ENCODE assay signal across 8 cellular contexts in genomic region chr1:24150228-24151174, GRCh38. TPM values are rescaled to one million over a fixed set of nuclear protein-coding genes. Genes with fewer than 3 reads are reported as not detected.
DNase-seq lines count a peak whose midpoint lies in the region; ATAC-seq and TF ChIP-seq lines count a peak whose summit lies in the region.

No MANE protein-coding gene starts in this region.

- ATAC-seq in HG03095 (IDR thresholded peaks at IDR 0.05; ENCODE audit: unreplicated experiment) = no peak

- H3K9me2 ChIP-seq in OCI-LY7 (ENCODE audit: insufficient read depth, low read length) = no peaks in the 10 kb centered on the region

- H4K20me1 ChIP-seq in OCI-LY7 (ENCODE audit: insufficient read depth, low read length) = no peaks in the 10 kb centered on the region

- no peaks in the 10 kb centered on the region for H3K27me3 ChIP-seq in esophagus (ENCODE audit: control insufficient read depth in 1 of 2, insufficient read depth in 2 of 2, low read length in 2 of 2)

- no TSS peak for BruUV-seq in OCI-LY7 (replicated peaks; lab: Mats Ljungman, UMichigan)

- CTCF ChIA-PET in OCI-LY7 (lab: Charles Lee; ENCODE audit: unreplicated experiment) = interaction anchor here (0.5 to 1.5 kb wide), 14 partner anchors 48 to 1369 kb away, joined by 3 to 17 read pairs (median 4); partner anchors contain the start of gene NIPAL3

- H3K27ac ChIP-seq in OCI-LY7 (ENCODE audit: low read depth, low read length, poor library complexity, severe bottlenecking) = no peak overlapping the region
- H3K27ac ChIP-seq in esophagus (ENCODE audit: low read depth in 2 of 2, low read length in 1 of 2) = peak overlapping the region; percentile 52 to 96

- H2AFZ ChIP-seq in OCI-LY7 (ENCODE audit: low read length) = peak overlapping the region; percentile 24; the same call in 1 of the 2 replicates

- no peaks in the 10 kb centered on the region for H3K79me2 ChIP-seq in OCI-LY7 (ENCODE audit: insufficient read depth, low read depth, low read length)

- H3K9me3 ChIP-seq in OCI-LY7 (ENCODE audit: low read length) = no peaks in the 10 kb centered on the region
- H3K9me3 ChIP-seq in esophagus (ENCODE audit: control insufficient read depth in 2 of 2, insufficient read depth in 1 of 2, low read depth in 1 of 2, low read length in 1 of 2) = no peaks in the 10 kb centered on the region

- no peak for TF ChIP-seq EP300 in Ishikawa (IDR thresholded peaks at IDR 0.05; ENCODE audit: borderline replicate concordance)

- POLR2A ChIA-PET in OCI-LY7 (lab: Charles Lee) = interaction anchor here (0.6 to 2.1 kb wide), 6 partner anchors 10 to 385 kb away, joined by 3 to 11 read pairs (median 5); no protein-coding TSS in a partner anchor

- H3K36me3 ChIP-seq in OCI-LY7 (ENCODE audit: insufficient read depth, low read length) (peaks cover 17% of the 10 kb centered on the region), esophagus (ENCODE audit: control insufficient read depth in 2 of 2, insufficient read depth in 2 of 2, low read length in 1 of 2) (no peaks in the 10 kb centered on the region)

- H3K4me1 ChIP-seq in OCI-LY7 (ENCODE audit: insufficient read depth, low read length, poor library complexity, severe bottlenecking) (peaks cover 36% of the 10 kb centered on the region), esophagus (ENCODE audit: control insufficient read depth in 2 of 2, insufficient read depth in 2 of 2, low read length in 1 of 2) (peaks cover 2 to 5% of the 10 kb centered on the region in 2 donors)

- TF ChIP-seq CTCF in GM12874 (IDR thresholded peaks at IDR 0.05; ENCODE audit: insufficient read depth, low read depth, low read length) (peak; percentile 88), OCI-LY7 (conservative IDR thresholded peaks at IDR 0.05; ENCODE audit: low read length) (peak; percentile 88)

- TF ChIP-seq RAD21 in Ishikawa (IDR thresholded peaks at IDR 0.05; ENCODE audit: low read depth) = peak; percentile 65

- H3K4me2 ChIP-seq in OCI-LY7 (ENCODE audit: low read length) = peak overlapping the region; percentile 83

- peak overlapping the region; percentile 47 for H3K4me3 ChIP-seq in OCI-LY7 (ENCODE audit: low read depth, low read length, poor library complexity, severe bottlenecking)
- H3K4me3 ChIP-seq in esophagus (ENCODE audit: low read depth in 1 of 2, low read length in 2 of 2) = peak overlapping the region; percentile 2 to 33

- 11 to 12% methylated on average over 36 of the region's 36 CpGs for WGBS in esophagus, 2 donors

- DNase-seq in OCI-LY7 (ENCODE audit: low spot score) (peak; percentile 82), activated T-cell treated with anti-CD3 and anti-CD28 coated beads for 48 hours (ENCODE audit: low read depth) (peak; percentile 85), mucosa of gallbladder (ENCODE audit: low spot score) (peak; percentile 93)
- DNase-seq in stimulated activated CD8-positive, alpha-beta memory T cell treated with anti-CD3 and anti-CD28 coated beads, Interleukin-2, amount 100 ng/mL, for 48 hours (ENCODE audit: low read depth in 2 of 2) = peak; percentile 72 to 92

- intact Hi-C loops in OCI-LY7 (cut with micrococcal nuclease; ENCODE audit: unreplicated experiment) = loop anchor here (1.0 to 2.0 kb wide), 3 partner anchors 40 to 241 kb away; no protein-coding TSS in a partner anchor

TF ChIP-seq in Ishikawa, 13 proteins besides CTCF, POLR2A, EP300 and RAD21:
- TF ChIP-seq NFIC (IDR thresholded peaks at IDR 0.05) = no peak
- no peak for TF ChIP-seq EGR1 (IDR thresholded peaks at IDR 0.05)
- no peak; the same call in 1 of the 2 replicates for TF ChIP-seq YY1 (IDR thresholded peaks at IDR 0.05; ENCODE audit: low read depth)
- TF ChIP-seq TAF1 (IDR thresholded peaks at IDR 0.05; ENCODE audit: low read depth) = peak; percentile 41; the same call in 1 of the 2 replicates
- TF ChIP-seq FOXM1 (IDR thresholded peaks at IDR 0.05; ENCODE audit: borderline replicate concordance, low read depth) = no peak
- TF ChIP-seq ZBTB7A (IDR thresholded peaks at IDR 0.05; ENCODE audit: low read depth) = no peak
- TF ChIP-seq TEAD4 (IDR thresholded peaks at IDR 0.05) = peak; percentile 42; the same call in 1 of the 2 replicates
- TF ChIP-seq, protein P1, sequence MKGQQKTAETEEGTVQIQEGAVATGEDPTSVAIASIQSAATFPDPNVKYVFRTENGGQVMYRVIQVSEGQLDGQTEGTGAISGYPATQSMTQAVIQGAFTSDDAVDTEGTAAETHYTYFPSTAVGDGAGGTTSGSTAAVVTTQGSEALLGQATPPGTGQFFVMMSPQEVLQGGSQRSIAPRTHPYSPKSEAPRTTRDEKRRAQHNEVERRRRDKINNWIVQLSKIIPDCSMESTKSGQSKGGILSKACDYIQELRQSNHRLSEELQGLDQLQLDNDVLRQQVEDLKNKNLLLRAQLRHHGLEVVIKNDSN (IDR thresholded peaks at IDR 0.05) = 0 out of 2 replicates have a peak, but pooled peaks have one; percentile 1
- TF ChIP-seq, protein P2, sequence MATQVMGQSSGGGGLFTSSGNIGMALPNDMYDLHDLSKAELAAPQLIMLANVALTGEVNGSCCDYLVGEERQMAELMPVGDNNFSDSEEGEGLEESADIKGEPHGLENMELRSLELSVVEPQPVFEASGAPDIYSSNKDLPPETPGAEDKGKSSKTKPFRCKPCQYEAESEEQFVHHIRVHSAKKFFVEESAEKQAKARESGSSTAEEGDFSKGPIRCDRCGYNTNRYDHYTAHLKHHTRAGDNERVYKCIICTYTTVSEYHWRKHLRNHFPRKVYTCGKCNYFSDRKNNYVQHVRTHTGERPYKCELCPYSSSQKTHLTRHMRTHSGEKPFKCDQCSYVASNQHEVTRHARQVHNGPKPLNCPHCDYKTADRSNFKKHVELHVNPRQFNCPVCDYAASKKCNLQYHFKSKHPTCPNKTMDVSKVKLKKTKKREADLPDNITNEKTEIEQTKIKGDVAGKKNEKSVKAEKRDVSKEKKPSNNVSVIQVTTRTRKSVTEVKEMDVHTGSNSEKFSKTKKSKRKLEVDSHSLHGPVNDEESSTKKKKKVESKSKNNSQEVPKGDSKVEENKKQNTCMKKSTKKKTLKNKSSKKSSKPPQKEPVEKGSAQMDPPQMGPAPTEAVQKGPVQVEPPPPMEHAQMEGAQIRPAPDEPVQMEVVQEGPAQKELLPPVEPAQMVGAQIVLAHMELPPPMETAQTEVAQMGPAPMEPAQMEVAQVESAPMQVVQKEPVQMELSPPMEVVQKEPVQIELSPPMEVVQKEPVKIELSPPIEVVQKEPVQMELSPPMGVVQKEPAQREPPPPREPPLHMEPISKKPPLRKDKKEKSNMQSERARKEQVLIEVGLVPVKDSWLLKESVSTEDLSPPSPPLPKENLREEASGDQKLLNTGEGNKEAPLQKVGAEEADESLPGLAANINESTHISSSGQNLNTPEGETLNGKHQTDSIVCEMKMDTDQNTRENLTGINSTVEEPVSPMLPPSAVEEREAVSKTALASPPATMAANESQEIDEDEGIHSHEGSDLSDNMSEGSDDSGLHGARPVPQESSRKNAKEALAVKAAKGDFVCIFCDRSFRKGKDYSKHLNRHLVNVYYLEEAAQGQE (IDR thresholded peaks at IDR 0.05; ENCODE audit: low read depth) = no peak
- no peak for TF ChIP-seq CEBPB (IDR thresholded peaks at IDR 0.05)
- TF ChIP-seq, protein P3, sequence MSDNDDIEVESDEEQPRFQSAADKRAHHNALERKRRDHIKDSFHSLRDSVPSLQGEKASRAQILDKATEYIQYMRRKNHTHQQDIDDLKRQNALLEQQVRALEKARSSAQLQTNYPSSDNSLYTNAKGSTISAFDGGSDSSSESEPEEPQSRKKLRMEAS (IDR thresholded peaks at IDR 0.05) = peak; percentile 29; the same call in 1 of the 2 replicates
- TF ChIP-seq CREB1 (IDR thresholded peaks at IDR 0.05; ENCODE audit: low read depth) = no peak
- TF ChIP-seq TCF12 (IDR thresholded peaks at IDR 0.05; ENCODE audit: low read depth) = no peak; the same call in 1 of the 2 replicates

RNA-seq across cellular contexts. Expression of gene IL22RA1, which starts 7.6 kb away (rescaled TPM):
- not detected in 2 replicates for total RNA-seq in OCI-LY7 (2014; rRNA removed; shearing (Covaris generic))
- total RNA-seq in OCI-LY7 (2022) = not detected in 2 replicates
- polyA plus RNA-seq in esophagus = 10 to 100 TPM; 10.3 to 11.7 TPM
- 11.6 TPM for total RNA-seq in mucosa of gallbladder

RNA-seq across cellular contexts. Expression of gene IFNLR1, which starts 36.6 kb away (rescaled TPM):
- 24.6 and 29.4 TPM in 2 replicates for total RNA-seq in OCI-LY7 (2014; rRNA removed; shearing (Covaris generic))
- total RNA-seq in OCI-LY7 (2022) = 30.5 and 31.7 TPM in 2 replicates
- polyA plus RNA-seq in esophagus = 1 to 10 TPM; 2.2 to 2.9 TPM
- 11.2 TPM for total RNA-seq in mucosa of gallbladder

RNA-seq across cellular contexts. Expression of gene MYOM3, which starts 38.6 kb away (rescaled TPM):
- total RNA-seq in OCI-LY7 (2014; rRNA removed; shearing (Covaris generic)) = not detected in 2 replicates
- not detected in 2 replicates for total RNA-seq in OCI-LY7 (2022)
- polyA plus RNA-seq in esophagus = under 1 TPM; 0.27 to 0.37 TPM
- 1.7 TPM for total RNA-seq in mucosa of gallbladder

Comparison
In these comparisons a context has a peak if more than half of its experiments do, and no peak if none do; other contexts are left out.
1. RNA of gene IL22RA1, which starts 7.6 kb away (total RNA-seq): 11.6 TPM in mucosa of gallbladder (single experiment); not detected in OCI-LY7; every median in the first group is over 10 times any median in the second.
2. Peak in every context shown above with its lines, with median percentiles within 50 percentile points of each other: DNase-seq.